In genomic region chr14:103715052-103716000, GRCh38 we compare ENCODE assay signal across 8 cellular contexts. TPM values are rescaled to one million over a fixed set of nuclear protein-coding genes. Genes with fewer than 3 reads are reported as not detected.
A peak's percentile ranks its signal among the peaks of the same experiment; 100 is the strongest.
DNase-seq lines count a peak whose midpoint lies in the region; ATAC-seq and TF ChIP-seq lines count a peak whose summit lies in the region.

XRCC3 (minus strand) TSS chr14:103715451; CDS start chr14:103711087, 4,364 bp downstream.
ZFYVE21 (plus strand) TSS chr14:103715810; CDS start chr14:103715842, 32 bp downstream.

- H3K4me3 ChIP-seq in HUES64 (ENCODE audit: low read length) (peak within 1 kb of the TSS; percentile 77), OCI-LY1 (ENCODE audit: low read depth, low read length, poor library complexity, severe bottlenecking) (peak within 1 kb of the TSS; percentile 89)

- H3K4me3 Mint-ChIP-seq in Calu3 (ENCODE audit: low read depth, unreplicated experiment): peak within 1 kb of the TSS; percentile 94
- peak within 1 kb of the TSS; percentile 94 for H3K4me3 Mint-ChIP-seq in endothelial cell (ENCODE audit: unreplicated experiment)
- H3K4me3 Mint-ChIP-seq in mesothelial cell of epicardium: peak within 1 kb of the TSS; percentile 81

- H3K36me3 Mint-ChIP-seq in Calu3 (ENCODE audit: insufficient read depth, unreplicated experiment) (peaks cover 58% of the 10 kb centered on the region), endothelial cell (ENCODE audit: low read depth, unreplicated experiment) (peaks cover 15% of the 10 kb centered on the region), mesothelial cell of epicardium (no peaks in the 10 kb centered on the region)

- H3K27me3 ChIP-seq in HUES64 (ENCODE audit: insufficient read depth, low read length) (no peaks in the 10 kb centered on the region), OCI-LY1 (ENCODE audit: insufficient read depth, low read length) (no peaks in the 10 kb centered on the region)

- H3K36me3 ChIP-seq in HUES64 (ENCODE audit: insufficient read depth, low read length) (peaks cover 12% of the 10 kb centered on the region; the same call in 1 of the 2 replicates), OCI-LY1 (ENCODE audit: insufficient read depth, low read length) (peaks cover 36% of the 10 kb centered on the region; the same call in 1 of the 2 replicates)

- peaks cover 13% of the 10 kb centered on the region; the same call in 1 of the 2 replicates for H3K4me1 ChIP-seq in HUES64 (ENCODE audit: insufficient read depth, low read length)
- H3K4me1 ChIP-seq in OCI-LY1 (ENCODE audit: insufficient read depth, low read length, severe bottlenecking): peaks cover 79% of the 10 kb centered on the region

- H3K9ac ChIP-seq in HUES64 (ENCODE audit: low read depth, low read length): peak within 1 kb of the TSS; percentile 96
- H3K9ac ChIP-seq in OCI-LY1 (ENCODE audit: low read length): peak within 1 kb of the TSS; percentile 93

- H3K9me2 ChIP-seq in OCI-LY1 (ENCODE audit: low read depth, low read length): no peaks in the 10 kb centered on the region

- H3K9me3 Mint-ChIP-seq in Calu3 (ENCODE audit: low read depth, unreplicated experiment) (no peaks in the 10 kb centered on the region), endothelial cell (ENCODE audit: unreplicated experiment) (no peaks in the 10 kb centered on the region), mesothelial cell of epicardium (no peaks in the 10 kb centered on the region)

- peak within 1 kb of the TSS; percentile 82 for H3K27ac ChIP-seq in HUES64 (ENCODE audit: low read depth, low read length)
- peak within 1 kb of the TSS; percentile 60 for H3K27ac ChIP-seq in OCI-LY1 (ENCODE audit: low read depth, low read length, poor library complexity, severe bottlenecking)

- H3F3A ChIP-seq in OCI-LY1 (ENCODE audit: insufficient read depth, low read length): no peaks in the 10 kb centered on the region

- WGBS in HUES64: under 1% methylated on average over 121 of the region's 121 CpGs

- H2AFZ ChIP-seq in OCI-LY1 (ENCODE audit: low read length): no peak within 1 kb of the TSS

- peaks cover 36% of the 10 kb centered on the region for H3K79me2 ChIP-seq in OCI-LY1 (ENCODE audit: insufficient read depth, low read length)

- no peaks in the 10 kb centered on the region for H3K27me3 Mint-ChIP-seq in Calu3 (ENCODE audit: unreplicated experiment)
- peaks cover 42% of the 10 kb centered on the region for H3K27me3 Mint-ChIP-seq in endothelial cell (ENCODE audit: unreplicated experiment)
- H3K27me3 Mint-ChIP-seq in mesothelial cell of epicardium (ENCODE audit: low read depth): peaks cover 2% of the 10 kb centered on the region

- H3K27ac Mint-ChIP-seq in Calu3 (ENCODE audit: unreplicated experiment) (peak within 1 kb of the TSS; percentile 100), endothelial cell (ENCODE audit: unreplicated experiment) (peak within 1 kb of the TSS; percentile 93), mesothelial cell of epicardium (peak within 1 kb of the TSS; percentile 91)

- peak; percentile 99 for DNase-seq in Calu3
- DNase-seq in activated CD8-positive, alpha-beta memory T cell treated with anti-CD3 and anti-CD28 coated beads, Interleukin-2, amount 50 U/mL, for 4 hours: peak; percentile 99
- peak; percentile 99 for DNase-seq in endothelial cell (ENCODE audit: low spot score)
- DNase-seq in mesothelial cell of epicardium (ENCODE audit: low spot score in 2 of 2, unreplicated experiment in 2 of 2): peak; percentile 97 to 99
- DNase-seq in stimulated activated CD8-positive, alpha-beta memory T cell treated with anti-CD3 and anti-CD28 coated beads, Interleukin-15, amount 100 ng/mL, for 48 hours (ENCODE audit: low read depth in 2 of 2): peak; percentile 99

- peak within 1 kb of the TSS; percentile 89 for H3K4me2 ChIP-seq in OCI-LY1 (ENCODE audit: low read length)

- intact Hi-C loops in Calu3 (cut with micrococcal nuclease; ENCODE audit: unreplicated experiment): no loop called here

- CTCF ChIA-PET in Calu3 (lab: Charles Lee): interaction anchor here (0.5 kb wide), 1 partner anchor 315 kb away, joined by 3 read pairs; no protein-coding TSS in a partner anchor

- no TSS peak for BruUV-seq in Calu3 (replicated peaks; lab: Mats Ljungman, UMichigan)

- H3K4me1 Mint-ChIP-seq in Calu3 (ENCODE audit: low read depth, unreplicated experiment) (peaks cover 22% of the 10 kb centered on the region), endothelial cell (ENCODE audit: unreplicated experiment) (peaks cover 33% of the 10 kb centered on the region), mesothelial cell of epicardium (peaks cover 35% of the 10 kb centered on the region)

- TF ChIP-seq CTCF in Calu3 (IDR thresholded peaks at IDR 0.05; ENCODE audit: unreplicated experiment) (no peak), OCI-LY1 (IDR thresholded peaks at IDR 0.05; ENCODE audit: low read length) (no peak), endothelial cell (IDR thresholded peaks at IDR 0.05; ENCODE audit: unreplicated experiment) (no peak), mesothelial cell of epicardium (IDR thresholded peaks at IDR 0.05; ENCODE audit: unreplicated experiment) (no peak)

- H3K9me3 ChIP-seq in HUES64 (ENCODE audit: insufficient read depth, low read depth, low read length) (no peaks in the 10 kb centered on the region), OCI-LY1 (ENCODE audit: low read length) (no peaks in the 10 kb centered on the region)

- H4K20me1 ChIP-seq in OCI-LY1 (ENCODE audit: insufficient read depth, low read length): no peaks in the 10 kb centered on the region

- peak; percentile 94 for ATAC-seq in GM21447 (IDR thresholded peaks at IDR 0.05; ENCODE audit: unreplicated experiment)

RNA-seq across cellular contexts. Expression of gene XRCC3, which starts in this region (rescaled TPM):
- total RNA-seq in Calu3 (2022) (48.6 and 52.9 TPM in 2 replicates), endothelial cell (ENCODE audit: unreplicated experiment) (10.2 TPM), mesothelial cell of epicardium (17.0 to 19.7 TPM (median 19.2 TPM) in 3 replicates)
- polyA plus RNA-seq in HUES64 (2013, experiment 1 of 2): 23.8 TPM
- 23.3 TPM for polyA plus RNA-seq in HUES64 (2013, experiment 2 of 2)

RNA-seq across cellular contexts. Expression of gene ZFYVE21, which starts in this region (rescaled TPM):
- total RNA-seq in Calu3 (2022) (45.7 and 48.8 TPM in 2 replicates), endothelial cell (ENCODE audit: unreplicated experiment) (48.1 TPM), mesothelial cell of epicardium (32.9 to 40.2 TPM (median 37.3 TPM) in 3 replicates)
- polyA plus RNA-seq in HUES64 (2013, experiment 1 of 2): 31.6 TPM
- 32.3 TPM for polyA plus RNA-seq in HUES64 (2013, experiment 2 of 2)

Comparison
In these comparisons a context has a peak if more than half of its experiments do, and no peak if none do; other contexts are left out.
1. Peak in every context shown above with its lines: DNase-seq, ATAC-seq, H3K4me3 ChIP-seq and H3K27ac ChIP-seq.